Comparison of ENCODE assay signal across 21 cellular contexts in genomic region chr13:52882803-52883202, GRCh38. TPM values are rescaled to one million over a fixed set of nuclear protein-coding genes. Genes with fewer than 3 reads are reported as not detected.
"Had no signal": no experiment of that assay in that cellular context is flagged by ENCODE, and none has a peak within 500 bp of the region (broad histone marks: within the 10 kb centered on the region; RNA-seq: fewer than 3 reads in every experiment).

No MANE protein-coding gene starts in this region.

- H3K36me3 Mint-ChIP-seq: naive B cell, type B pancreatic cell had no signal

- H3K27ac Mint-ChIP-seq: naive B cell, type B pancreatic cell had no signal

- H3K4me1 Mint-ChIP-seq: naive B cell had no signal

- DNase-seq: effector CD4-positive, alpha-beta T cell; foreskin melanocyte; head of caudate nucleus; left colon; mesendoderm; naive B cell; psoas muscle; spleen; stimulated activated CD4-positive, alpha-beta T cell treated with anti-CD3 and anti-CD28 coated beads, Interleukin-15, amount 100 ng/mL, for 24 hours; stimulated activated CD4-positive, alpha-beta T cell treated with anti-CD3 and anti-CD28 coated beads, Interleukin-1b, Interleukin-23, amount 100 ng/mL, for 48 hours; stimulated activated CD4-positive, alpha-beta T cell treated with anti-CD3 and anti-CD28 coated beads, Interleukin-4, amount 100 ng/mL, for 24 hours; stimulated activated naive CD4-positive, alpha-beta T cell; stomach; substantia nigra had no signal

- H2AFZ ChIP-seq: hepatocyte had no signal

- H3K79me2 ChIP-seq: hepatocyte had no signal

- H3K4me1 ChIP-seq: psoas muscle, spleen had no signal

- ATAC-seq: left colon, psoas muscle, sciatic nerve had no signal

- H3K36me3 ChIP-seq: neutrophil, spleen, stomach had no signal

- H3K9me3 ChIP-seq: neutrophil, psoas muscle, spleen, stomach had no signal

- H3K9me3 Mint-ChIP-seq: type B pancreatic cell had no signal

- H3K27me3 ChIP-seq: hepatocyte, stomach had no signal

- H3K4me3 Mint-ChIP-seq: naive B cell, type B pancreatic cell had no signal

- H3K4me3 ChIP-seq: coronary artery, hepatocyte, psoas muscle, spleen, stomach had no signal

- H3K4me2 ChIP-seq: hepatocyte had no signal

- H3K27ac ChIP-seq: coronary artery, hepatocyte, neutrophil, psoas muscle, spleen, stomach had no signal

RNA-seq across cellular contexts. Expression of gene PCDH8, which starts 34.4 kb away (rescaled TPM):
- polyA plus RNA-seq: esophagus, liver, spleen had no signal
